ENCODE assay signal across 2 cellular contexts in the genomic region with DNA sequence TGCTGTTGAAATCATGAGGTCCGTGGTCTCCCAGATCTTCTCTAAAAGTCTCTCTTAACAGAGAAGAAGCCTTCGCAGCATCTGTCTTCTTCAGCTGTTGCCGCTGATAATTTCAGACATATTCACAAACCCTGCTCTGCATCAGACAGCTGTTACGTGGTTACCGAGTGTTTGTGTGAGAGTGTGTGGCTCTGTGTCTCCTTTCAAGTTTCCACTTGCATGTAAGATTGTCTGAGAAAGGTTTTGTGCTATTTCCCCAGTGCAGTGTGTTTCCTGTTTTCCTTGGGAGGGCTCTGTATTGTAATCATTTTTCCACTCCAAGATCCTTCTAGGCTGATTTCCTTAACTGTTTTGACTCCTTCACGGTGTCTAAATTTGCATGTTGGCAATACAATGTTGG.
TF ChIP-seq lines count a peak whose summit lies in the region.

No MANE protein-coding gene starts in this region.

TF ChIP-seq in liver, 16 proteins besides CTCF, POLR2A, EP300 and RAD21:
- TF ChIP-seq FOXA2 (IDR thresholded peaks at IDR 0.05), result no peak
- no peak for TF ChIP-seq JUND (IDR thresholded peaks at IDR 0.05)
- no peak for TF ChIP-seq NR2F2 (IDR thresholded peaks at IDR 0.05)
- TF ChIP-seq, protein P1, sequence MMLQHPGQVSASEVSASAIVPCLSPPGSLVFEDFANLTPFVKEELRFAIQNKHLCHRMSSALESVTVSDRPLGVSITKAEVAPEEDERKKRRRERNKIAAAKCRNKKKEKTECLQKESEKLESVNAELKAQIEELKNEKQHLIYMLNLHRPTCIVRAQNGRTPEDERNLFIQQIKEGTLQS (IDR thresholded peaks at IDR 0.05), result no peak

TF ChIP-seq in HepG2, 621 proteins besides CTCF, POLR2A, EP300 and RAD21:
- TF ChIP-seq, protein P2, sequence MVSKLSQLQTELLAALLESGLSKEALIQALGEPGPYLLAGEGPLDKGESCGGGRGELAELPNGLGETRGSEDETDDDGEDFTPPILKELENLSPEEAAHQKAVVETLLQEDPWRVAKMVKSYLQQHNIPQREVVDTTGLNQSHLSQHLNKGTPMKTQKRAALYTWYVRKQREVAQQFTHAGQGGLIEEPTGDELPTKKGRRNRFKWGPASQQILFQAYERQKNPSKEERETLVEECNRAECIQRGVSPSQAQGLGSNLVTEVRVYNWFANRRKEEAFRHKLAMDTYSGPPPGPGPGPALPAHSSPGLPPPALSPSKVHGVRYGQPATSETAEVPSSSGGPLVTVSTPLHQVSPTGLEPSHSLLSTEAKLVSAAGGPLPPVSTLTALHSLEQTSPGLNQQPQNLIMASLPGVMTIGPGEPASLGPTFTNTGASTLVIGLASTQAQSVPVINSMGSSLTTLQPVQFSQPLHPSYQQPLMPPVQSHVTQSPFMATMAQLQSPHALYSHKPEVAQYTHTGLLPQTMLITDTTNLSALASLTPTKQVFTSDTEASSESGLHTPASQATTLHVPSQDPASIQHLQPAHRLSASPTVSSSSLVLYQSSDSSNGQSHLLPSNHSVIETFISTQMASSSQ (IDR thresholded peaks at IDR 0.05; ENCODE audit: low read depth), result no peak
- TF ChIP-seq, protein P2 (CRISPR knock-in tag; IDR thresholded peaks at IDR 0.05; ENCODE audit: borderline replicate concordance), result no peak
- no peak for TF ChIP-seq ZNF563 (CRISPR knock-in tag; IDR thresholded peaks at IDR 0.05)
- TF ChIP-seq HDAC2 (CRISPR knock-in tag; IDR thresholded peaks at IDR 0.05), result no peak
- TF ChIP-seq, protein P3, sequence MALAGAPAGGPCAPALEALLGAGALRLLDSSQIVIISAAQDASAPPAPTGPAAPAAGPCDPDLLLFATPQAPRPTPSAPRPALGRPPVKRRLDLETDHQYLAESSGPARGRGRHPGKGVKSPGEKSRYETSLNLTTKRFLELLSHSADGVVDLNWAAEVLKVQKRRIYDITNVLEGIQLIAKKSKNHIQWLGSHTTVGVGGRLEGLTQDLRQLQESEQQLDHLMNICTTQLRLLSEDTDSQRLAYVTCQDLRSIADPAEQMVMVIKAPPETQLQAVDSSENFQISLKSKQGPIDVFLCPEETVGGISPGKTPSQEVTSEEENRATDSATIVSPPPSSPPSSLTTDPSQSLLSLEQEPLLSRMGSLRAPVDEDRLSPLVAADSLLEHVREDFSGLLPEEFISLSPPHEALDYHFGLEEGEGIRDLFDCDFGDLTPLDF (CRISPR knock-in tag; IDR thresholded peaks at IDR 0.05), result no peak
- TF ChIP-seq NFE2L2 (IDR thresholded peaks at IDR 0.05; ENCODE audit: low read length), result no peak
- TF ChIP-seq, protein P4, sequence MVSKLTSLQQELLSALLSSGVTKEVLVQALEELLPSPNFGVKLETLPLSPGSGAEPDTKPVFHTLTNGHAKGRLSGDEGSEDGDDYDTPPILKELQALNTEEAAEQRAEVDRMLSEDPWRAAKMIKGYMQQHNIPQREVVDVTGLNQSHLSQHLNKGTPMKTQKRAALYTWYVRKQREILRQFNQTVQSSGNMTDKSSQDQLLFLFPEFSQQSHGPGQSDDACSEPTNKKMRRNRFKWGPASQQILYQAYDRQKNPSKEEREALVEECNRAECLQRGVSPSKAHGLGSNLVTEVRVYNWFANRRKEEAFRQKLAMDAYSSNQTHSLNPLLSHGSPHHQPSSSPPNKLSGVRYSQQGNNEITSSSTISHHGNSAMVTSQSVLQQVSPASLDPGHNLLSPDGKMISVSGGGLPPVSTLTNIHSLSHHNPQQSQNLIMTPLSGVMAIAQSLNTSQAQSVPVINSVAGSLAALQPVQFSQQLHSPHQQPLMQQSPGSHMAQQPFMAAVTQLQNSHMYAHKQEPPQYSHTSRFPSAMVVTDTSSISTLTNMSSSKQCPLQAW (CRISPR knock-in tag; IDR thresholded peaks at IDR 0.05), result no peak
- TF ChIP-seq, protein P5, sequence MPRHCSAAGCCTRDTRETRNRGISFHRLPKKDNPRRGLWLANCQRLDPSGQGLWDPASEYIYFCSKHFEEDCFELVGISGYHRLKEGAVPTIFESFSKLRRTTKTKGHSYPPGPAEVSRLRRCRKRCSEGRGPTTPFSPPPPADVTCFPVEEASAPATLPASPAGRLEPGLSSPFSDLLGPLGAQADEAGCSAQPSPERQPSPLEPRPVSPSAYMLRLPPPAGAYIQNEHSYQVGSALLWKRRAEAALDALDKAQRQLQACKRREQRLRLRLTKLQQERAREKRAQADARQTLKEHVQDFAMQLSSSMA (CRISPR knock-in tag; IDR thresholded peaks at IDR 0.05), result no peak
- TF ChIP-seq, protein P6, sequence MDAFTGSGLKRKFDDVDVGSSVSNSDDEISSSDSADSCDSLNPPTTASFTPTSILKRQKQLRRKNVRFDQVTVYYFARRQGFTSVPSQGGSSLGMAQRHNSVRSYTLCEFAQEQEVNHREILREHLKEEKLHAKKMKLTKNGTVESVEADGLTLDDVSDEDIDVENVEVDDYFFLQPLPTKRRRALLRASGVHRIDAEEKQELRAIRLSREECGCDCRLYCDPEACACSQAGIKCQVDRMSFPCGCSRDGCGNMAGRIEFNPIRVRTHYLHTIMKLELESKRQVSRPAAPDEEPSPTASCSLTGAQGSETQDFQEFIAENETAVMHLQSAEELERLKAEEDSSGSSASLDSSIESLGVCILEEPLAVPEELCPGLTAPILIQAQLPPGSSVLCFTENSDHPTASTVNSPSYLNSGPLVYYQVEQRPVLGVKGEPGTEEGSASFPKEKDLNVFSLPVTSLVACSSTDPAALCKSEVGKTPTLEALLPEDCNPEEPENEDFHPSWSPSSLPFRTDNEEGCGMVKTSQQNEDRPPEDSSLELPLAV (CRISPR knock-in tag; conservative IDR thresholded peaks at IDR 0.05; ENCODE audit: low read depth), result no peak
- no peak for TF ChIP-seq AHR (CRISPR knock-in tag; IDR thresholded peaks at IDR 0.05)
- no peak for TF ChIP-seq MEIS1 (CRISPR knock-in tag; IDR thresholded peaks at IDR 0.05; ENCODE audit: borderline replicate concordance)
- TF ChIP-seq, protein P7, sequence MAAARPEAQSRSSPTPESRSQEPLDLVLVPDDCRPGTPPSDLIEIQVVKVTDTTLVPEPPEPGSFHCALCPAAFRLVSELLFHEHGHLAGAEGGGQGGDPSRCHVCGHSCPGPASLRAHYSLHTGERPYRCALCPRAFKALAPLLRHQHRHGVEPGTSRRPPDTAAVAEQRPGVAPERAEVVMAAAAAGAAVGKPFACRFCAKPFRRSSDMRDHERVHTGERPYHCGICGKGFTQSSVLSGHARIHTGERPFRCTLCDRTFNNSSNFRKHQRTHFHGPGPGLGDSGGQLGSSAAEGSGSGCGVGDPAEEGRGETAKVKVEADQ (CRISPR knock-in tag; IDR thresholded peaks at IDR 0.05; ENCODE audit: borderline replicate concordance), result no peak
- no peak for TF ChIP-seq ZNF12 (CRISPR knock-in tag; IDR thresholded peaks at IDR 0.05)
